ENCODE assay signal across 1 cellular context in genomic region chr2:55050133-55050994, GRCh38.
A peak's percentile ranks its signal among the peaks of the same experiment; 100 is the strongest.
TF ChIP-seq lines count a peak whose summit lies in the region.

RTN4 (minus strand) TSS chr2:55050451; CDS start chr2:55050300, 151 bp downstream.

TF ChIP-seq in K562, 482 proteins besides CTCF, POLR2A, EP300 and RAD21 (continued from another document and continues in another):
- TF ChIP-seq ZNF518B (CRISPR knock-in tag; IDR thresholded peaks at IDR 0.05) (no peak), THAP7 (CRISPR knock-in tag; IDR thresholded peaks at IDR 0.05) (peak; percentile 36; the same call in 1 of the 2 replicates), GABPB1 (CRISPR knock-in tag; IDR thresholded peaks at IDR 0.05) (peak; percentile 83), ZC3H8 (IDR thresholded peaks at IDR 0.05) (no peak), ZNF57 (CRISPR knock-in tag; IDR thresholded peaks at IDR 0.05) (no peak), ZNF79 (CRISPR knock-in tag; IDR thresholded peaks at IDR 0.05; ENCODE audit: low read depth) (no peak), ZNF212 (CRISPR knock-in tag; IDR thresholded peaks at IDR 0.05) (no peak), ATF2 (CRISPR knock-in tag; IDR thresholded peaks at IDR 0.05) (no peak), HMG20A (CRISPR knock-in tag; conservative IDR thresholded peaks at IDR 0.05) (no peak), UBTF (IDR thresholded peaks at IDR 0.05; ENCODE audit: borderline replicate concordance in 1 of 2, low read depth in 2 of 2, low read length in 2 of 2) (peak; percentile 95 to 98), MED1 (CRISPR knock-in tag; IDR thresholded peaks at IDR 0.05; ENCODE audit: borderline replicate concordance) (no peak), ZBTB49 (CRISPR knock-in tag; IDR thresholded peaks at IDR 0.05; ENCODE audit: borderline replicate concordance) (no peak), ELF1 (tag; IDR thresholded peaks at IDR 0.05) (peak; percentile 50), ZFX (CRISPR knock-in tag; IDR thresholded peaks at IDR 0.05) (peak; percentile 75), MNT (conservative IDR thresholded peaks at IDR 0.05) (peak; percentile 42 to 52), NR3C1 (CRISPR knock-in tag; IDR thresholded peaks at IDR 0.05) (no peak), ZSCAN32 (CRISPR knock-in tag; IDR thresholded peaks at IDR 0.05) (no peak), CC2D1A (IDR thresholded peaks at IDR 0.05) (peak; percentile 88), PHTF2 (CRISPR knock-in tag; IDR thresholded peaks at IDR 0.05) (no peak), PTBP1 (IDR thresholded peaks at IDR 0.05; ENCODE audit: low read depth, low read length) (no peak), STAG1 (CRISPR knock-in tag; IDR thresholded peaks at IDR 0.05; ENCODE audit: borderline replicate concordance) (no peak), CBX8 (IDR thresholded peaks at IDR 0.05; ENCODE audit: borderline replicate concordance, extremely low read depth, low read depth, low read length, poor library complexity, severe bottlenecking) (no peak), CEBPB (tag; IDR thresholded peaks at IDR 0.05) (no peak), MAFF (IDR thresholded peaks at IDR 0.05; ENCODE audit: low read length) (no peak), ZNF282 (CRISPR knock-in tag; IDR thresholded peaks at IDR 0.05) (no peak), ZNF24 (IDR thresholded peaks at IDR 0.05) (no peak), ZNF280A (IDR thresholded peaks at IDR 0.05; ENCODE audit: low read depth, partially characterized antibody) (no peak), ZNF197 (CRISPR knock-in tag; IDR thresholded peaks at IDR 0.05; ENCODE audit: low read depth) (no peak), NKRF (IDR thresholded peaks at IDR 0.05; ENCODE audit: borderline replicate concordance) (peak; percentile 52; the same call in 1 of the 2 replicates), XRCC4 (IDR thresholded peaks at IDR 0.05; ENCODE audit: extremely low read depth, insufficient read depth, insufficient read length) (no peak), RBBP5 (IDR thresholded peaks at IDR 0.05; ENCODE audit: borderline replicate concordance, insufficient read depth, low read length, poor library complexity, severe bottlenecking) (peak; percentile 46), PHB (CRISPR knock-in tag; IDR thresholded peaks at IDR 0.05) (no peak), NELFE (IDR thresholded peaks at IDR 0.05; ENCODE audit: insufficient read depth, insufficient read length) (peak; percentile 51), MEIS2 (IDR thresholded peaks at IDR 0.05; ENCODE audit: partially characterized antibody) (peak; percentile 59)
- TF ChIP-seq, protein P1, sequence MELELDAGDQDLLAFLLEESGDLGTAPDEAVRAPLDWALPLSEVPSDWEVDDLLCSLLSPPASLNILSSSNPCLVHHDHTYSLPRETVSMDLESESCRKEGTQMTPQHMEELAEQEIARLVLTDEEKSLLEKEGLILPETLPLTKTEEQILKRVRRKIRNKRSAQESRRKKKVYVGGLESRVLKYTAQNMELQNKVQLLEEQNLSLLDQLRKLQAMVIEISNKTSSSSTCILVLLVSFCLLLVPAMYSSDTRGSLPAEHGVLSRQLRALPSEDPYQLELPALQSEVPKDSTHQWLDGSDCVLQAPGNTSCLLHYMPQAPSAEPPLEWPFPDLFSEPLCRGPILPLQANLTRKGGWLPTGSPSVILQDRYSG (tag; conservative IDR thresholded peaks at IDR 0.05; ENCODE audit: low read depth), result no peak
- TF ChIP-seq, protein P2, sequence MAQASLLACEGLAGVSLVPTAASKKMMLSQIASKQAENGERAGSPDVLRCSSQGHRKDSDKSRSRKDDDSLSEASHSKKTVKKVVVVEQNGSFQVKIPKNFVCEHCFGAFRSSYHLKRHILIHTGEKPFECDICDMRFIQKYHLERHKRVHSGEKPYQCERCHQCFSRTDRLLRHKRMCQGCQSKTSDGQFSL (CRISPR knock-in tag; IDR thresholded peaks at IDR 0.05), result 0 out of 2 replicates have a peak, but pooled peaks have one; percentile 58
- TF ChIP-seq, protein P2 (tag; IDR thresholded peaks at IDR 0.05), result 0 out of 4 replicates have a peak, but pooled peaks of 1 of the 2 experiments have one; percentile 21
- TF ChIP-seq, protein P3, sequence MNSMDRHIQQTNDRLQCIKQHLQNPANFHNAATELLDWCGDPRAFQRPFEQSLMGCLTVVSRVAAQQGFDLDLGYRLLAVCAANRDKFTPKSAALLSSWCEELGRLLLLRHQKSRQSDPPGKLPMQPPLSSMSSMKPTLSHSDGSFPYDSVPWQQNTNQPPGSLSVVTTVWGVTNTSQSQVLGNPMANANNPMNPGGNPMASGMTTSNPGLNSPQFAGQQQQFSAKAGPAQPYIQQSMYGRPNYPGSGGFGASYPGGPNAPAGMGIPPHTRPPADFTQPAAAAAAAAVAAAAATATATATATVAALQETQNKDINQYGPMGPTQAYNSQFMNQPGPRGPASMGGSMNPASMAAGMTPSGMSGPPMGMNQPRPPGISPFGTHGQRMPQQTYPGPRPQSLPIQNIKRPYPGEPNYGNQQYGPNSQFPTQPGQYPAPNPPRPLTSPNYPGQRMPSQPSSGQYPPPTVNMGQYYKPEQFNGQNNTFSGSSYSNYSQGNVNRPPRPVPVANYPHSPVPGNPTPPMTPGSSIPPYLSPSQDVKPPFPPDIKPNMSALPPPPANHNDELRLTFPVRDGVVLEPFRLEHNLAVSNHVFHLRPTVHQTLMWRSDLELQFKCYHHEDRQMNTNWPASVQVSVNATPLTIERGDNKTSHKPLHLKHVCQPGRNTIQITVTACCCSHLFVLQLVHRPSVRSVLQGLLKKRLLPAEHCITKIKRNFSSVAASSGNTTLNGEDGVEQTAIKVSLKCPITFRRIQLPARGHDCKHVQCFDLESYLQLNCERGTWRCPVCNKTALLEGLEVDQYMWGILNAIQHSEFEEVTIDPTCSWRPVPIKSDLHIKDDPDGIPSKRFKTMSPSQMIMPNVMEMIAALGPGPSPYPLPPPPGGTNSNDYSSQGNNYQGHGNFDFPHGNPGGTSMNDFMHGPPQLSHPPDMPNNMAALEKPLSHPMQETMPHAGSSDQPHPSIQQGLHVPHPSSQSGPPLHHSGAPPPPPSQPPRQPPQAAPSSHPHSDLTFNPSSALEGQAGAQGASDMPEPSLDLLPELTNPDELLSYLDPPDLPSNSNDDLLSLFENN (IDR thresholded peaks at IDR 0.05; ENCODE audit: low read depth in 2 of 2, low read length in 2 of 2), result peak in 1 of 2 experiments; percentile 78; a peak in 2 of 4 replicates
